ENCODE assay signal across 14 cellular contexts in the genomic region with DNA sequence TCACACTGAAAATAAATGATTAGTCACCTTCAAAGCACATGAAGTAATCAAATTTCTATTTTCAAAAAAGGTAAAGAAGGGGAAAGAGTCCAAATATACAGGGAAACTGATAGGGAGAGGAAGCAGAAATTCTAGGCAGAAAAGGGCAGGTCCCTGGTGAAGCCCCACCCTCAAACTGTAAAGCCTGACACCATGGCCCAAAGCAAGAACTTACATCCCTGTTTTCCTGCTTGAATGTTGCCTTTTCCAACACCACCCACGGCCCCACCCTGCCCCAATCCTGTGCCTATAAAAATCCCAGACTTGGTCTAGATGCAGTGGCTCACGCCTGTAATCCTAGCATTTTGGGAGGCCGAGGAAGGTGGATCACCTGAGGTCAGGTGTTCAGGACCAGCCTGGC.
"Had no signal": no experiment of that assay in that cellular context is flagged by ENCODE, and none has a peak within 500 bp of the region (broad histone marks: within the 10 kb centered on the region; RNA-seq: fewer than 3 reads in every experiment).

No MANE protein-coding gene starts in this region.

- H3K27ac Mint-ChIP-seq: activated T-helper 17 cell treated with anti-CD3 and anti-CD28 coated beads, Interleukin-2, amount 50 U/mL, for 72 hours; memory B cell; stimulated activated effector memory CD8-positive, alpha-beta T cell treated with anti-CD3 and anti-CD28 coated beads, Interleukin-12 subunit alpha, Interleukin-12 subunit beta, amount 100 ng/mL, for 72 hours had no signal

- H3K4me1 Mint-ChIP-seq: activated T-helper 17 cell treated with anti-CD3 and anti-CD28 coated beads, Interleukin-2, amount 50 U/mL, for 72 hours; memory B cell; stimulated activated effector memory CD8-positive, alpha-beta T cell treated with anti-CD3 and anti-CD28 coated beads, Interleukin-12 subunit alpha, Interleukin-12 subunit beta, amount 100 ng/mL, for 72 hours had no signal

- H3K27me3 ChIP-seq: ovary, right lobe of liver had no signal

- H3K36me3 ChIP-seq: left ventricle myocardium inferior, ovary, right lobe of liver, thoracic aorta had no signal

- H3K27me3 Mint-ChIP-seq: activated T-helper 17 cell treated with anti-CD3 and anti-CD28 coated beads, Interleukin-2, amount 50 U/mL, for 72 hours; memory B cell had no signal

- H3K27ac ChIP-seq: ovary, thoracic aorta had no signal

- H3K9me3 ChIP-seq: left ventricle myocardium inferior, ovary, right lobe of liver, thoracic aorta had no signal

- ATAC-seq: activated CD4-positive, CD25-positive, alpha-beta regulatory T cell treated with anti-CD3 and anti-CD28 coated beads, Interleukin-2, amount 50 U/mL, for 24 hours; activated T-helper 17 cell treated with anti-CD3 and anti-CD28 coated beads, Interleukin-2, amount 50 U/mL, for 72 hours; stimulated activated effector memory CD8-positive, alpha-beta T cell treated with anti-CD3 and anti-CD28 coated beads, Interleukin-12 subunit alpha, Interleukin-12 subunit beta, amount 100 ng/mL, for 72 hours had no signal

- H3K36me3 Mint-ChIP-seq: memory B cell; stimulated activated effector memory CD8-positive, alpha-beta T cell treated with anti-CD3 and anti-CD28 coated beads, Interleukin-12 subunit alpha, Interleukin-12 subunit beta, amount 100 ng/mL, for 72 hours had no signal

- H3K4me3 Mint-ChIP-seq: activated T-helper 17 cell treated with anti-CD3 and anti-CD28 coated beads, Interleukin-2, amount 50 U/mL, for 72 hours; memory B cell; nephron progenitor cell; stimulated activated effector memory CD8-positive, alpha-beta T cell treated with anti-CD3 and anti-CD28 coated beads, Interleukin-12 subunit alpha, Interleukin-12 subunit beta, amount 100 ng/mL, for 72 hours had no signal

- H3K9me3 Mint-ChIP-seq: activated T-helper 17 cell treated with anti-CD3 and anti-CD28 coated beads, Interleukin-2, amount 50 U/mL, for 72 hours; memory B cell; nephron progenitor cell; stimulated activated effector memory CD8-positive, alpha-beta T cell treated with anti-CD3 and anti-CD28 coated beads, Interleukin-12 subunit alpha, Interleukin-12 subunit beta, amount 100 ng/mL, for 72 hours had no signal

- H3K4me3 ChIP-seq: left ventricle myocardium inferior, ovary, right lobe of liver, thoracic aorta had no signal

- DNase-seq: activated CD4-positive, alpha-beta T cell treated with anti-CD3 and anti-CD28 coated beads, Interleukin-2, amount 50 U/mL, for 1 hour; activated naive CD4-positive, alpha-beta T cell treated with Interleukin-2 at 50 U/mL for 16 hours; left ventricle myocardium inferior; ovary; stimulated activated CD4-positive, alpha-beta T cell treated with anti-CD3 and anti-CD28 coated beads, Interleukin-12 subunit alpha, Interleukin-12 subunit beta, amount 100 ng/mL, for 4 hours; stimulated activated CD4-positive, alpha-beta T cell treated with anti-CD3 and anti-CD28 coated beads, Interleukin-2, amount 100 ng/mL, for 24 hours; T-helper 9 cell had no signal
